ENCODE assay signal across 12 cellular contexts in the genomic region with DNA sequence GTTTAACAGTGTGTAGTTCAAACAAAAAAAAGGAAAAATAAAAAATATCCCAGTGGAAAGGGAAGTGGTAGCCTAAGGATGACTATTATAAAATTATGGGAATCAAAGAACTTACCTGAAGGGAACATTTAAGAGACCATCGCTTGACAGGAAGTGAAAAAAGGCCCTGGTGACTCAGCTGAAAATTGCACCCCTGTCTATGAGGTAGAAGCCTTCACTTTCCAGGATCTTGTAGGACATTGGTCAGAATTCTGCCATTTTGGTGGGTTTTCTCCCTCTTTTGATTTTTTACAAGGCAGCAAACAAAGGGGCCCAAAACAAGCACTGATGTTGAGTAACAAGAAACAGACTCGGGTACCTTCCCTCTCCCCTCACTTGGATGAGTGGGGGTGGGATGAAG. TPM values are rescaled to one million over a fixed set of nuclear protein-coding genes. Genes with fewer than 3 reads are reported as not detected.
DNase-seq lines count a peak whose midpoint lies in the region; ATAC-seq, FAIRE-seq and TF ChIP-seq lines count a peak whose summit lies in the region.
"Had no signal": no experiment of that assay in that cellular context is flagged by ENCODE, and none has a peak within 500 bp of the region (broad histone marks: within the 10 kb centered on the region; RNA-seq: fewer than 3 reads in every experiment).

No MANE protein-coding gene starts in this region.

- no peak overlapping the region for H2AFZ ChIP-seq in MM.1S (ENCODE audit: low read length)

- H3K27ac Mint-ChIP-seq in CD4-positive, CD25-positive, alpha-beta regulatory T cell = peak overlapping the region in 2 of 3 donors; percentile 77

- TF ChIP-seq CTCF in MM.1S (IDR thresholded peaks at IDR 0.05; ENCODE audit: low read length) = no peak
- no peak for TF ChIP-seq CTCF in dorsolateral prefrontal cortex (IDR thresholded peaks at IDR 0.05 in 54 of 56, conservative IDR thresholded peaks at IDR 0.05 in 2 of 56; ENCODE audit: low read depth in 1 of 56, partially characterized antibody in 56 of 56)
- TF ChIP-seq CTCF in pancreas (IDR thresholded peaks at IDR 0.05) = no peak
- TF ChIP-seq CTCF in GM10266 (IDR thresholded peaks at IDR 0.05; ENCODE audit: control insufficient read depth, insufficient read depth, low read depth, missing control alignments) = no peak

- peaks cover 20% of the 10 kb centered on the region for H4K20me1 ChIP-seq in MM.1S (ENCODE audit: insufficient read depth, low read length)

- H3K27me3 ChIP-seq in CD4-positive, CD25-positive, alpha-beta regulatory T cell (ENCODE audit: control insufficient read depth, insufficient read depth, low read length) = no peaks in the 10 kb centered on the region
- H3K27me3 ChIP-seq in MM.1S (replicated peaks; ENCODE audit: insufficient read depth, low read length) = no peaks in the 10 kb centered on the region
- no peaks in the 10 kb centered on the region for H3K27me3 ChIP-seq in dorsolateral prefrontal cortex
- no peaks in the 10 kb centered on the region for H3K27me3 ChIP-seq in pancreas

- no peak overlapping the region for H3K4me2 ChIP-seq in MM.1S (ENCODE audit: low read depth, low read length)

- H3K36me3 ChIP-seq in CD4-positive, CD25-positive, alpha-beta regulatory T cell (ENCODE audit: control insufficient read depth, insufficient read depth, low read length) = peaks cover 95% of the 10 kb centered on the region
- peaks cover 51% of the 10 kb centered on the region for H3K36me3 ChIP-seq in MM.1S (replicated peaks; ENCODE audit: insufficient read depth, low read length)
- peaks cover 22 to 97% (median 79%) of the 10 kb centered on the region in 3 donors for H3K36me3 ChIP-seq in pancreas

- peaks cover 82% of the 10 kb centered on the region for H3K79me2 ChIP-seq in MM.1S (ENCODE audit: low read length)

- no peak overlapping the region for H3K4me3 ChIP-seq in CD4-positive, CD25-positive, alpha-beta regulatory T cell (ENCODE audit: low read depth, low read length)
- H3K4me3 ChIP-seq in MM.1S (ENCODE audit: low read length) (no peak overlapping the region), dorsolateral prefrontal cortex (no peak overlapping the region), pancreas (no peak overlapping the region)

- H3K27ac ChIP-seq in CD4-positive, CD25-positive, alpha-beta regulatory T cell (ENCODE audit: insufficient read depth, low read length, poor library complexity, severe bottlenecking) = no peak overlapping the region
- peak overlapping the region; percentile 0; the same call in 1 of the 2 replicates for H3K27ac ChIP-seq in MM.1S (ENCODE audit: low read length)
- peak overlapping the region in 47 of 59 donors; percentile 3 to 78 (median 47) for H3K27ac ChIP-seq in dorsolateral prefrontal cortex
- H3K27ac ChIP-seq in pancreas = peak overlapping the region in 2 of 4 donors; percentile 56 to 60

- FAIRE-seq in pancreas (lab: Jason Lieb, UNC) = no peak

- H3K36me3 Mint-ChIP-seq in CD4-positive, CD25-positive, alpha-beta regulatory T cell = peaks cover 55% of the 10 kb centered on the region

- H3K9ac ChIP-seq in MM.1S (ENCODE audit: low read length) = no peak overlapping the region

- H3K4me1 ChIP-seq in CD4-positive, CD25-positive, alpha-beta regulatory T cell (ENCODE audit: control insufficient read depth, insufficient read depth, low read length, poor library complexity, severe bottlenecking) = peaks cover 5% of the 10 kb centered on the region
- H3K4me1 ChIP-seq in MM.1S (ENCODE audit: low read length) (peaks cover 16% of the 10 kb centered on the region; the same call in 1 of the 2 replicates), pancreas (peaks cover 7 to 15% (median 15%) of the 10 kb centered on the region in 3 donors)

- peaks cover 22 to 61% (median 52%) of the 10 kb centered on the region in 4 donors for H3K4me1 Mint-ChIP-seq in CD4-positive, CD25-positive, alpha-beta regulatory T cell

- H3K9me2 ChIP-seq in MM.1S (replicated peaks; ENCODE audit: insufficient read depth, low read length) = no peaks in the 10 kb centered on the region

- H3K27me3 Mint-ChIP-seq in CD4-positive, CD25-positive, alpha-beta regulatory T cell = no peaks in the 10 kb centered on the region

- peak overlapping the region in 1 of 4 donors; percentile 8 for H3K4me3 Mint-ChIP-seq in CD4-positive, CD25-positive, alpha-beta regulatory T cell

- peak in 1 of 2 donors; percentile 47 for ATAC-seq in CD4-positive, CD25-positive, alpha-beta regulatory T cell (ENCODE audit: low read depth in 2 of 2)
- peak; percentile 1 to 9 (median 7) for ATAC-seq in pancreas
- ATAC-seq in GM21528 (IDR thresholded peaks at IDR 0.05; ENCODE audit: low FRiP score, unreplicated experiment) = no peak
- no peak for ATAC-seq in HG03045 (IDR thresholded peaks at IDR 0.05; ENCODE audit: unreplicated experiment)

- DNase-seq in CD4-positive, CD25-positive, alpha-beta regulatory T cell = peak in 1 of 3 donors; percentile 46
- no peak for DNase-seq in MM.1S
- no peak for DNase-seq in dorsolateral prefrontal cortex
- DNase-seq in pancreas = no peak
- no peak for DNase-seq in GM10266 (ENCODE audit: extremely low spot score)
- no peak for DNase-seq in cortex of kidney (lab: John Stamatoyannopoulos, UW)
- DNase-seq: activated T-cell treated with anti-CD3 and anti-CD28 coated beads, Interleukin-2, amount 50 U/mL, for 1 hour; DND-41; effector CD4-positive, alpha-beta T cell; NCI-H2081 treated with DMSO at 0.1 percent for 48 hours had no signal

- WGBS in pancreas, 2 donors = 64 to 73% methylated on average over 2 of the region's 2 CpGs

- peaks cover 20% of the 10 kb centered on the region for H3F3A ChIP-seq in MM.1S (ENCODE audit: insufficient read depth, low read length)

- no peaks in the 10 kb centered on the region for H3K9me3 Mint-ChIP-seq in CD4-positive, CD25-positive, alpha-beta regulatory T cell

- no peaks in the 10 kb centered on the region for H3K9me3 ChIP-seq in CD4-positive, CD25-positive, alpha-beta regulatory T cell (ENCODE audit: control insufficient read depth in 2 of 2, low read length in 2 of 2)
- H3K9me3 ChIP-seq in MM.1S (replicated peaks; ENCODE audit: insufficient read depth, low read length) (no peaks in the 10 kb centered on the region), pancreas (no peaks in the 10 kb centered on the region)

- intact Hi-C loops in dorsolateral prefrontal cortex (cut with DNase I) = no loop called here
- intact Hi-C loops in pancreas (cut with DNase I) = no loop called here

RNA-seq across cellular contexts. Expression of a gene that starts 15.6 kb away (rescaled TPM):
- 658 TPM for total RNA-seq in CD4-positive, CD25-positive, alpha-beta regulatory T cell
- polyA plus RNA-seq in CD4-positive, CD25-positive, alpha-beta regulatory T cell = 10 to 100 TPM; 36.5 to 45.7 (median 41.3) TPM
- total RNA-seq in dorsolateral prefrontal cortex = 100 to 1,000 TPM; 359 to 670 (median 471) TPM
- 100 to 1,000 TPM; 167 to 331 (median 206) TPM for total RNA-seq in pancreas
- polyA plus RNA-seq in pancreas = 100 to 1,000 TPM; 164 to 242 TPM

RNA-seq across cellular contexts. Expression of a gene that starts 22.6 kb away (rescaled TPM):
- total RNA-seq in CD4-positive, CD25-positive, alpha-beta regulatory T cell = not detected
- under 1 TPM in 3 of 4 donors, not detected in 1; 0.38 to 0.71 (median 0.42) TPM for polyA plus RNA-seq in CD4-positive, CD25-positive, alpha-beta regulatory T cell
- total RNA-seq in dorsolateral prefrontal cortex = 1 to 10 TPM in 88 of 120 experiments, under 1 TPM in 30, not detected in 2; 0.35 to 4.3 (median 1.4) TPM
- total RNA-seq in pancreas = 10 to 100 TPM in 2 of 6 donors, 1 to 10 TPM in 4; 4.7 to 14.6 (median 8.2) TPM
- 1 to 10 TPM; 2.9 to 4.9 TPM for polyA plus RNA-seq in pancreas

RNA-seq across cellular contexts. Expression of a gene that starts 35.5 kb away (rescaled TPM):
- total RNA-seq in CD4-positive, CD25-positive, alpha-beta regulatory T cell = not detected
- polyA plus RNA-seq in CD4-positive, CD25-positive, alpha-beta regulatory T cell = not detected
- total RNA-seq in dorsolateral prefrontal cortex = 100 to 1,000 TPM in 35 of 120 experiments, 10 to 100 TPM in 85; 21.0 to 129 (median 87.1) TPM
- total RNA-seq in pancreas = not detected
- polyA plus RNA-seq in pancreas = not detected

Comparison
In these comparisons a context has a peak if more than half of its experiments do, and no peak if none do; other contexts are left out.
1. ATAC-seq: peak in pancreas (4 of 4); none in GM21528 (single experiment) and HG03045 (single experiment).
2. RNA of a gene that starts 35.5 kb away (total RNA-seq): 21.0 to 129 TPM in dorsolateral prefrontal cortex; not detected in CD4-positive, CD25-positive, alpha-beta regulatory T cell (single experiment) and not detected in pancreas; every median in the first group is over 10 times any median in the second.